Comparison of ENCODE assay signal across 1 cellular context in genomic region chr4:10506077-10506476, GRCh38.
A peak's percentile ranks its signal among the peaks of the same experiment; 100 is the strongest.
TF ChIP-seq lines count a peak whose summit lies in the region.

No MANE protein-coding gene starts in this region.

TF ChIP-seq in K562, 482 proteins besides CTCF, POLR2A, EP300 and RAD21 (continued from another document):
- TF ChIP-seq ZNF592 (IDR thresholded peaks at IDR 0.05) (no peak), SPI1 (IDR thresholded peaks at IDR 0.05; ENCODE audit: borderline replicate concordance, low read depth, low read length) (peak; percentile 1; the same call in 1 of the 2 replicates), ZNF766 (CRISPR knock-in tag; conservative IDR thresholded peaks at IDR 0.05) (no peak), NUFIP1 (IDR thresholded peaks at IDR 0.05; ENCODE audit: partially characterized antibody) (no peak), ZNF589 (CRISPR knock-in tag; IDR thresholded peaks at IDR 0.05; ENCODE audit: low read depth) (no peak), SLC30A9 (CRISPR knock-in tag; IDR thresholded peaks at IDR 0.05) (no peak), CTBP1 (IDR thresholded peaks at IDR 0.05; ENCODE audit: borderline replicate concordance) (no peak), DLX4 (CRISPR knock-in tag; IDR thresholded peaks at IDR 0.05) (no peak), HCFC1 (IDR thresholded peaks at IDR 0.05; ENCODE audit: low read depth, low read length) (no peak), TOE1 (IDR thresholded peaks at IDR 0.05; ENCODE audit: borderline replicate concordance) (peak; percentile 59; the same call in 1 of the 2 replicates), TOE1 (CRISPR knock-in tag; IDR thresholded peaks at IDR 0.05; ENCODE audit: borderline replicate concordance, low read depth) (no peak), STAT6 (CRISPR knock-in tag; IDR thresholded peaks at IDR 0.05) (no peak), HIVEP1 (CRISPR knock-in tag; IDR thresholded peaks at IDR 0.05) (no peak), KDM2B (CRISPR knock-in tag; IDR thresholded peaks at IDR 0.05) (no peak), NRF1 (conservative IDR thresholded peaks at IDR 0.05 in 1 of 2, IDR thresholded peaks at IDR 0.05 in 1 of 2) (no peak), MAFG (tag; conservative IDR thresholded peaks at IDR 0.05) (no peak), RBM15 (IDR thresholded peaks at IDR 0.05; ENCODE audit: insufficient read depth, low read length) (no peak), POLR3A (IDR thresholded peaks at IDR 0.05; ENCODE audit: borderline replicate concordance, extremely low read depth, insufficient read depth, insufficient read length) (no peak), TEAD4 (IDR thresholded peaks at IDR 0.05; ENCODE audit: low read length) (no peak), TEAD4 (CRISPR knock-in tag; IDR thresholded peaks at IDR 0.05; ENCODE audit: borderline replicate concordance) (no peak), USF2 (CRISPR knock-in tag; IDR thresholded peaks at IDR 0.05) (peak; percentile 16; the same call in 1 of the 2 replicates), CEBPB (tag; IDR thresholded peaks at IDR 0.05) (no peak), SRSF1 (IDR thresholded peaks at IDR 0.05; ENCODE audit: low read depth, low read length) (no peak), ZFX (CRISPR knock-in tag; IDR thresholded peaks at IDR 0.05) (no peak), KLF16 (IDR thresholded peaks at IDR 0.05) (no peak), PHF20 (IDR thresholded peaks at IDR 0.05; ENCODE audit: partially characterized antibody) (no peak), TFE3 (CRISPR knock-in tag; IDR thresholded peaks at IDR 0.05) (peak; percentile 91), TEAD2 (tag; IDR thresholded peaks at IDR 0.05) (no peak), IRF1 (CRISPR knock-in tag; IDR thresholded peaks at IDR 0.05; ENCODE audit: borderline replicate concordance) (no peak), ELK3 (CRISPR knock-in tag; IDR thresholded peaks at IDR 0.05) (no peak), STAG1 (CRISPR knock-in tag; IDR thresholded peaks at IDR 0.05; ENCODE audit: borderline replicate concordance) (no peak)
